Comparison of ENCODE assay signal across 26 cellular contexts in genomic region chr17:58367462-58367861, GRCh38. TPM values are rescaled to one million over a fixed set of nuclear protein-coding genes. Genes with fewer than 3 reads are reported as not detected.
DNase-seq lines count a peak whose midpoint lies in the region; ATAC-seq and TF ChIP-seq lines count a peak whose summit lies in the region.
"Had no signal": no experiment of that assay in that cellular context is flagged by ENCODE, and none has a peak within 500 bp of the region (broad histone marks: within the 10 kb centered on the region; RNA-seq: fewer than 3 reads in every experiment).

No MANE protein-coding gene starts in this region.

- no peaks in the 10 kb centered on the region for H3K36me3 ChIP-seq in hepatocyte (replicated peaks; ENCODE audit: insufficient read depth, low read depth)
- no peaks in the 10 kb centered on the region for H3K36me3 ChIP-seq in testis (ENCODE audit: low read depth, missing control alignments)
- H3K36me3 ChIP-seq: BLaER1, SJCRH30 had no signal

- H3K4me3 Mint-ChIP-seq in T-helper 17 cell (no peak overlapping the region), osteocyte (ENCODE audit: unreplicated experiment) (no peak overlapping the region)
- H3K4me3 Mint-ChIP-seq: CD4-positive, CD25-positive, alpha-beta regulatory T cell; GM23338; H9 had no signal

- 86% methylated on average over 3 of the region's 3 CpGs for WGBS in hepatocyte (ENCODE audit: low lambda C conversion rate, missing lambda C conversion rate)
- WGBS in testis, 2 donors = 76 to 87% methylated on average over 3 of the region's 3 CpGs

- peaks cover 46% of the 10 kb centered on the region for H3K79me2 ChIP-seq in hepatocyte

- H3K27ac ChIP-seq in hepatocyte (peak overlapping the region; percentile 22), testis (no peak overlapping the region)
- H3K27ac ChIP-seq: BLaER1, PC-9, SJCRH30 had no signal

- H3K4me1 Mint-ChIP-seq in T-helper 17 cell (peaks cover 6% of the 10 kb centered on the region), osteocyte (ENCODE audit: unreplicated experiment) (no peaks in the 10 kb centered on the region)

- H3K9me3 ChIP-seq in T-helper 17 cell (ENCODE audit: control insufficient read depth, low read length, poor library complexity, severe bottlenecking) = no peaks in the 10 kb centered on the region
- no peaks in the 10 kb centered on the region for H3K9me3 ChIP-seq in hepatocyte (ENCODE audit: low read depth)
- H3K9me3 ChIP-seq in testis = no peaks in the 10 kb centered on the region
- H3K9me3 ChIP-seq: BLaER1, SJCRH30 had no signal

- H4K20me1 ChIP-seq in hepatocyte (ENCODE audit: insufficient read depth, poor library complexity, severe bottlenecking) = no peaks in the 10 kb centered on the region
- H4K20me1 ChIP-seq: BLaER1 had no signal

- H3K27me3 Mint-ChIP-seq in T-helper 17 cell (no peaks in the 10 kb centered on the region), osteocyte (ENCODE audit: unreplicated experiment) (peaks cover 14% of the 10 kb centered on the region)
- H3K27me3 Mint-ChIP-seq: CD4-positive, CD25-positive, alpha-beta regulatory T cell; IgD-negative memory B cell had no signal

- no peak overlapping the region for H3K4me2 ChIP-seq in hepatocyte
- H3K4me2 ChIP-seq: BLaER1, GM23338, PC-9 had no signal

- H3K36me3 Mint-ChIP-seq in T-helper 17 cell (ENCODE audit: low read depth) = no peaks in the 10 kb centered on the region
- H3K36me3 Mint-ChIP-seq in osteocyte (ENCODE audit: unreplicated experiment) = no peaks in the 10 kb centered on the region

- intact Hi-C loops in testis (cut with DNase I; ENCODE audit: low total_unique reads) = no loop called here

- H3K9me2 ChIP-seq in hepatocyte (replicated peaks; ENCODE audit: insufficient read depth) = no peaks in the 10 kb centered on the region

- H3K27me3 ChIP-seq in hepatocyte = no peaks in the 10 kb centered on the region
- H3K27me3 ChIP-seq in testis = no peaks in the 10 kb centered on the region
- H3K27me3 ChIP-seq: BLaER1 had no signal

- ATAC-seq in T-helper 17 cell (no peak), GM19328 (IDR thresholded peaks at IDR 0.05; ENCODE audit: unreplicated experiment) (no peak), HG03045 (IDR thresholded peaks at IDR 0.05; ENCODE audit: unreplicated experiment) (no peak), left lobe of liver (no peak)
- ATAC-seq: GM23338, Right ventricle myocardium inferior, SK-N-SH treated with all-trans-retinoic acid at 6 μM for 48 hours had no signal

- H3K27ac Mint-ChIP-seq in T-helper 17 cell (peak overlapping the region; percentile 9), osteocyte (ENCODE audit: unreplicated experiment) (no peak overlapping the region)
- H3K27ac Mint-ChIP-seq: GM23338 had no signal

- DNase-seq in HUDEP-2 (lab: John Stamatoyannopoulos, UW; ENCODE audit: unreplicated experiment in 76 of 76) = peak in 54 of 76 experiments; percentile 15 to 81 (median 48)
- DNase-seq in T-helper 17 cell = no peak
- DNase-seq in hepatocyte (ENCODE audit: low spot score) = no peak
- DNase-seq in testis = peak; percentile 28
- DNase-seq in osteocyte (ENCODE audit: extremely low spot score, unreplicated experiment) = no peak
- DNase-seq in left lobe of liver (ENCODE audit: low spot score) = no peak
- DNase-seq: CD4-positive, CD25-positive, alpha-beta regulatory T cell; DMS53; H9; NCI-H1092 treated with DMSO at 0.1 percent for 48 hours; NCI-H1436; NCI-H187 treated with DMSO at 0.1 percent for 48 hours; NCI-H2107; NCI-H524 treated with DMSO at 0.1 percent for 48 hours; NCI-H774; PC-9; SJCRH30 had no signal

- TF ChIP-seq CTCF in hepatocyte (IDR thresholded peaks at IDR 0.05; ENCODE audit: poor library complexity) (no peak), testis (IDR thresholded peaks at IDR 0.05) (no peak), osteocyte (IDR thresholded peaks at IDR 0.05) (no peak)

- H3K4me1 ChIP-seq in hepatocyte (ENCODE audit: insufficient read depth) = peaks cover 53% of the 10 kb centered on the region
- peaks cover 16% of the 10 kb centered on the region for H3K4me1 ChIP-seq in testis
- H3K4me1 ChIP-seq: SJCRH30 had no signal

- H3K4me3 ChIP-seq in hepatocyte = no peak overlapping the region
- H3K4me3 ChIP-seq in testis = no peak overlapping the region
- H3K4me3 ChIP-seq: BLaER1, GM23338, PC-9, SJCRH30 had no signal

- no peak overlapping the region for H2AFZ ChIP-seq in hepatocyte
- H2AFZ ChIP-seq: GM23338, PC-9 had no signal

- TF ChIP-seq POLR2A in testis (IDR thresholded peaks at IDR 0.05) = no peak

- H3K9me3 Mint-ChIP-seq in osteocyte (ENCODE audit: unreplicated experiment) = no peaks in the 10 kb centered on the region
- H3K9me3 Mint-ChIP-seq: CD4-positive, CD25-positive, alpha-beta regulatory T cell; GM23338; H9; IgD-negative memory B cell had no signal

RNA-seq across cellular contexts. Expression of gene SUPT4H1, which starts 15.5 kb away (rescaled TPM):
- total RNA-seq in T-helper 17 cell (10 to 100 TPM; 41.3 to 50.6 TPM), hepatocyte (54.5 and 62.1 TPM in 2 replicates), testis (10 to 100 TPM; 59.3 to 64.4 TPM), osteocyte (77.0 and 80.6 TPM in 2 replicates), left lobe of liver (40.0 TPM)
- polyA plus RNA-seq in hepatocyte (91.3 and 108 TPM in 2 replicates), testis (ENCODE audit: insufficient read depth, low read depth, low replicate concordance) (98.5 TPM)

RNA-seq across cellular contexts. Expression of gene TSPOAP1, which starts 38.9 kb away (rescaled TPM):
- total RNA-seq in T-helper 17 cell (10 to 100 TPM; 30.5 to 32.8 TPM), hepatocyte (10.0 and 15.4 TPM in 2 replicates), testis (10 to 100 TPM in 1 of 2 donors, 1 to 10 TPM in 1; 7.2 to 13.0 TPM), osteocyte (0.05 TPM in 1 of 2 replicates, not detected in the other), left lobe of liver (6.5 TPM)
- polyA plus RNA-seq in hepatocyte (17.8 and 19.0 TPM in 2 replicates), testis (ENCODE audit: insufficient read depth, low read depth, low replicate concordance) (8.2 TPM)
- total RNA-seq: G401 had no signal

RNA-seq across cellular contexts. Expression of gene RNF43, which starts 49.9 kb away (rescaled TPM):
- total RNA-seq in T-helper 17 cell = under 1 TPM; 0.57 to 0.94 TPM
- total RNA-seq in hepatocyte = 6.5 and 10.1 TPM in 2 replicates
- 7.9 and 12.4 TPM in 2 replicates for polyA plus RNA-seq in hepatocyte
- total RNA-seq in testis = 10 to 100 TPM; 15.6 to 22.7 TPM
- polyA plus RNA-seq in testis (ENCODE audit: insufficient read depth, low read depth, low replicate concordance) = 9.7 TPM
- total RNA-seq in osteocyte = not detected in 2 replicates
- 13.0 TPM for total RNA-seq in left lobe of liver
- total RNA-seq: G401, SJCRH30 had no signal
- polyA plus RNA-seq: AG04450 had no signal

Comparison
In these comparisons a context has a peak if more than half of its experiments do, and no peak if none do; other contexts are left out.
1. DNase-seq: peak in HUDEP-2 (54 of 76) and testis (single experiment); none in T-helper 17 cell (0 of 3), hepatocyte (single experiment), osteocyte (single experiment) and left lobe of liver (single experiment).